In genomic region chr12:118190266-118190665, GRCh38 we compare ENCODE assay signal across 9 cellular contexts. TPM values are rescaled to one million over a fixed set of nuclear protein-coding genes. Genes with fewer than 3 reads are reported as not detected.
DNase-seq lines count a peak whose midpoint lies in the region; ATAC-seq and TF ChIP-seq lines count a peak whose summit lies in the region.
"Had no signal": no experiment of that assay in that cellular context is flagged by ENCODE, and none has a peak within 500 bp of the region (broad histone marks: within the 10 kb centered on the region; RNA-seq: fewer than 3 reads in every experiment).

No MANE protein-coding gene starts in this region.

- H3K36me3 ChIP-seq in esophagus (ENCODE audit: control insufficient read depth in 2 of 2, insufficient read depth in 2 of 2, low read length in 1 of 2) (peaks cover 0 to 2% of the 10 kb centered on the region in 2 donors), A673 (ENCODE audit: insufficient read depth, low read length, poor library complexity, severe bottlenecking) (no peaks in the 10 kb centered on the region)

- CTCF ChIA-PET in AG04450 (lab: Charles Lee), result interaction anchor here (0.5 to 6.4 kb wide), 3 partner anchors 9 to 187 kb away, joined by 4 to 67 read pairs (median 6); partner anchors contain the start of gene SUDS3
- CTCF ChIA-PET in A673 (lab: Charles Lee), result no interaction called here

- intact Hi-C loops in A673 (cut with micrococcal nuclease; ENCODE audit: unreplicated experiment), result no loop called here

- POLR2A ChIA-PET in AG04450 (lab: Yijun Ruan, JAX) (interaction anchor here (0.6 to 1.0 kb wide), 6 partner anchors 10 to 186 kb away, joined by 3 to 10 read pairs (median 4); partner anchors contain the start of genes SUDS3 and TAOK3), A673 (lab: Charles Lee; ENCODE audit: low non-redundant PET) (no interaction called here)

- ATAC-seq in HG03521 (IDR thresholded peaks at IDR 0.05; ENCODE audit: unreplicated experiment) (no peak), GM18505 (IDR thresholded peaks at IDR 0.05; ENCODE audit: unreplicated experiment) (no peak)
- ATAC-seq: natural killer cell treated with Interleukin-12 subunit alpha and Interleukin-12 subunit beta and Interleukin-15 and Interleukin-18, amount 100 ng/mL, for 72 hours had no signal

- no TSS peak for BruUV-seq in A673 (replicated peaks; lab: Mats Ljungman, UMichigan)

- H3K36me3 Mint-ChIP-seq in nephron (ENCODE audit: low read depth), result peaks cover under 1% of the 10 kb centered on the region

- 29 to 43% methylated on average over 11 of the region's 11 CpGs for WGBS in esophagus, 2 donors

- H3K9me3 Mint-ChIP-seq in nephron, result no peaks in the 10 kb centered on the region
- H3K9me3 Mint-ChIP-seq: natural killer cell treated with Interleukin-12 subunit alpha and Interleukin-12 subunit beta and Interleukin-15 and Interleukin-18, amount 100 ng/mL, for 72 hours had no signal

- peak overlapping the region; percentile 99 for H3K27ac Mint-ChIP-seq in nephron
- H3K27ac Mint-ChIP-seq: natural killer cell treated with Interleukin-12 subunit alpha and Interleukin-12 subunit beta and Interleukin-15 and Interleukin-18, amount 100 ng/mL, for 72 hours had no signal

- no peaks in the 10 kb centered on the region for H3K27me3 Mint-ChIP-seq in nephron (ENCODE audit: low read depth)
- H3K27me3 Mint-ChIP-seq: natural killer cell treated with Interleukin-12 subunit alpha and Interleukin-12 subunit beta and Interleukin-15 and Interleukin-18, amount 100 ng/mL, for 72 hours had no signal

- H3K4me3 Mint-ChIP-seq in nephron, result peak overlapping the region; percentile 84 to 92 (median 91)
- H3K4me3 Mint-ChIP-seq: natural killer cell treated with Interleukin-12 subunit alpha and Interleukin-12 subunit beta and Interleukin-15 and Interleukin-18, amount 100 ng/mL, for 72 hours had no signal

- no peak for TF ChIP-seq POLR2A in GM18505 (IDR thresholded peaks at IDR 0.05; ENCODE audit: borderline replicate concordance, extremely low read depth, insufficient read depth, insufficient read length)

- H3K9me3 ChIP-seq in AG04450 (ENCODE audit: control insufficient read depth, insufficient read depth, low read length) (no peaks in the 10 kb centered on the region), esophagus (ENCODE audit: control insufficient read depth in 2 of 2, insufficient read depth in 1 of 2, low read depth in 1 of 2, low read length in 1 of 2) (no peaks in the 10 kb centered on the region), A673 (ENCODE audit: low read depth, low read length, poor library complexity, severe bottlenecking) (no peaks in the 10 kb centered on the region)

- no peak for TF ChIP-seq CTCF in AG04450 (IDR thresholded peaks at IDR 0.05; ENCODE audit: low read depth, low read length)
- no peak for TF ChIP-seq CTCF in nephron (IDR thresholded peaks at IDR 0.05; ENCODE audit: unreplicated experiment in 3 of 3)
- no peak for TF ChIP-seq CTCF in A673 (conservative IDR thresholded peaks at IDR 0.05; ENCODE audit: low read depth, low read length)

- peaks cover 0 to 3% of the 10 kb centered on the region in 2 donors for H3K4me1 ChIP-seq in esophagus (ENCODE audit: control insufficient read depth in 2 of 2, insufficient read depth in 2 of 2, low read length in 1 of 2)
- no peaks in the 10 kb centered on the region for H3K4me1 ChIP-seq in A673 (ENCODE audit: insufficient read depth, low read length, poor library complexity, severe bottlenecking)

- H3K4me1 Mint-ChIP-seq in nephron, result peaks cover 62% of the 10 kb centered on the region

- DNase-seq in AG04450 (ENCODE audit: low read depth, low spot score) (no peak), NCI-H748 (lab: John Stamatoyannopoulos, UW; ENCODE audit: unreplicated experiment) (peak; percentile 57), OCI-M2 (lab: John Stamatoyannopoulos, UW; ENCODE audit: unreplicated experiment) (no peak), A673 (ENCODE audit: low spot score) (no peak)

- peak overlapping the region; percentile 66 for H3K4me3 ChIP-seq in AG04450 (ENCODE audit: low read depth, low read length)
- peak overlapping the region in 1 of 2 donors; percentile 13 for H3K4me3 ChIP-seq in esophagus (ENCODE audit: low read depth in 1 of 2, low read length in 2 of 2)
- no peak overlapping the region for H3K4me3 ChIP-seq in A673 (ENCODE audit: low read depth, low read length, poor library complexity, severe bottlenecking)

- H3K27me3 ChIP-seq in AG04450 (ENCODE audit: control insufficient read depth, insufficient read depth, low read length) (no peaks in the 10 kb centered on the region), esophagus (ENCODE audit: control insufficient read depth in 1 of 2, insufficient read depth in 2 of 2, low read length in 2 of 2) (no peaks in the 10 kb centered on the region), A673 (replicated peaks; ENCODE audit: insufficient read depth, low read depth, low read length, poor library complexity) (no peaks in the 10 kb centered on the region)

- H3K27ac ChIP-seq in AG04450 (ENCODE audit: low read depth, low read length) (peak overlapping the region; percentile 96), esophagus (ENCODE audit: low read depth in 2 of 2, low read length in 1 of 2) (peak overlapping the region; percentile 48 to 57), A673 (ENCODE audit: low read depth, low read length, poor library complexity, severe bottlenecking) (no peak overlapping the region)

RNA-seq across cellular contexts. Expression of gene PEBP1, which starts 54.3 kb away (rescaled TPM):
- polyA plus RNA-seq in AG04450 (2011; rRNA removed) (149 and 151 TPM in 2 replicates), esophagus (100 to 1,000 TPM; 202 to 243 TPM)
- polyA minus RNA-seq in AG04450 (2011; rRNA and poly(A)+ RNA removed), result 73.8 and 98.0 TPM in 2 replicates
- 312 TPM in 2 replicates for total RNA-seq in A673 (2021)
